Comparison of ENCODE assay signal across 8 cellular contexts in the genomic region with DNA sequence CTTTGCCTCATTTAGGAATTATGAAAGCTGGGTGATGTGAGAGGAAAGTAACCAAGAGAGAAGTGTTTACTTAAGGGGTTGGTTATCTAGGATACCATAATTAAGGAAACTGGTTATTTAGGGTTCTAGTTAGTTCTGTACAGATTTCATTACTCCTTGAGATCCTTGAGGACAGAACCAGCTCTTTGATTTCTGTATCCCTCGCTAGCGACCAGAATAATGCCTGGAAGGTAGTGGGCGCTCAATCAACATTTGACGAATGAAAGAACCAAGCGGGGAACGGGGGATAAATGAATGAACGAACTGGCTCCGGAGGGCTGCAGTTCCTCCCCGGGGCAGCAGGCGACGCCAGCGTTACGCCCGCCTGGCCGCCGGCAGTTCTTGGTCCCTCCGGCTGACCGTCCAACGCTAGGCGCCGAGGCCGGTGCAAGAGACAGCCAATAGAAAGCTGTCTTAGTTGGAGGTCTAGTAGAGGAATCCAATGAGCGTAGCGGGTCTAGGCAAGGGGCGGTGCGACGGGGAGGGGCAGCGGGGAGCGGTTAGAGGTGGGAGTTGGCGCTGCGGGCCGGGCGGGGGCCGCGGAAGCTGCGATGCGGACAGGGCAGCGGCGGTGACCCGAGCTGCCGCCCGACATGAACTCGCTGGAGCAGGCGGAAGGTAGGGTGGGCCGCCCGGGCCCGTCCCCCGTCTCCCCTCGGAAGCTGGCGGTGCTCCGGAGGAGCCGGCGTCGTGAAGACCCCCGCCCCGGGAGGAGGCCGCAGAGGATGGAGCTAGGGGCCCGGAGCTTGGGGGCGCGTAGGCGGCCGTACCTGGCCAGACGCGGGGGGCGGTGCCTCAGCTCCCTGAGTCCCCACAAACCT. TPM values are rescaled to one million over a fixed set of nuclear protein-coding genes. Genes with fewer than 3 reads are reported as not detected.
A peak's percentile ranks its signal among the peaks of the same experiment; 100 is the strongest.
DNase-seq lines count a peak whose midpoint lies in the region; ATAC-seq and TF ChIP-seq lines count a peak whose summit lies in the region.

A gene with protein sequence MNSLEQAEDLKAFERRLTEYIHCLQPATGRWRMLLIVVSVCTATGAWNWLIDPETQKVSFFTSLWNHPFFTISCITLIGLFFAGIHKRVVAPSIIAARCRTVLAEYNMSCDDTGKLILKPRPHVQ (plus strand): TSS at position 542 of the 860 bp plus-strand sequence. CDS start 91 bp downstream, at position 633.

- H3K27me3 ChIP-seq in right atrium auricular region (no peaks in the 10 kb centered on the region), uterus (no peaks in the 10 kb centered on the region)

- peak; percentile 64 to 73 for DNase-seq in NCI-H187 (lab: John Stamatoyannopoulos, UW)
- DNase-seq in T-helper 2 cell = peak; percentile 77 to 97 (median 87)
- DNase-seq in anterior cingulate cortex (lab: John Stamatoyannopoulos, UW) = peak; percentile 59 to 98 (median 93)
- DNase-seq in right atrium auricular region (ENCODE audit: low spot score) = peak; percentile 98
- peak; percentile 87 for DNase-seq in pulmonary artery endothelial cell (ENCODE audit: low read depth, low spot score)
- DNase-seq in uterus = peak; percentile 93 to 94

- TF ChIP-seq POLR2A in uterus (IDR thresholded peaks at IDR 0.05) = peak; percentile 36 to 70

- H3K36me3 ChIP-seq in right atrium auricular region (peaks cover under 1% of the 10 kb centered on the region), uterus (no peaks in the 10 kb centered on the region)

- TF ChIP-seq CTCF in right atrium auricular region (IDR thresholded peaks at IDR 0.05) (peak; percentile 99 to 100), uterus (IDR thresholded peaks at IDR 0.05) (peak; percentile 100)

- peak within 1 kb of the TSS; percentile 98 to 99 for H3K4me3 ChIP-seq in right atrium auricular region
- peak within 1 kb of the TSS; percentile 92 to 100 for H3K4me3 ChIP-seq in uterus

- H3K9me3 ChIP-seq in right atrium auricular region (no peaks in the 10 kb centered on the region), uterus (no peaks in the 10 kb centered on the region)

- intact Hi-C loops in uterus (cut with DNase I; ENCODE audit: low total_unique reads) = no loop called here

- H3K27ac ChIP-seq in right atrium auricular region (peak within 1 kb of the TSS; percentile 80 to 85), uterus (peak within 1 kb of the TSS; percentile 76 to 89)

- H3K4me1 ChIP-seq in right atrium auricular region (peaks cover 0 to 20% of the 10 kb centered on the region in 2 donors), uterus (no peaks in the 10 kb centered on the region)

- ATAC-seq in GM18499 (IDR thresholded peaks at IDR 0.05; ENCODE audit: insufficient read depth, unreplicated experiment) (peak; percentile 96), HG02943 (IDR thresholded peaks at IDR 0.05; ENCODE audit: low read depth, unreplicated experiment) (peak; percentile 99)

RNA-seq across cellular contexts. Expression of the gene that starts here (rescaled TPM):
- total RNA-seq in right atrium auricular region = 10 to 100 TPM; 11.6 to 13.3 TPM
- total RNA-seq in pulmonary artery endothelial cell = 25.9 and 31.4 TPM in 2 replicates
- total RNA-seq in uterus = 10 to 100 TPM; 14.1 to 51.7 (median 29.5) TPM

Comparison
In these comparisons a context has a peak if more than half of its experiments do, and no peak if none do; other contexts are left out.
1. Peak in every context shown above with its lines: DNase-seq, ATAC-seq, H3K4me3 ChIP-seq and H3K27ac ChIP-seq.